20 cellular contexts compared by ENCODE assay signal in the genomic region with DNA sequence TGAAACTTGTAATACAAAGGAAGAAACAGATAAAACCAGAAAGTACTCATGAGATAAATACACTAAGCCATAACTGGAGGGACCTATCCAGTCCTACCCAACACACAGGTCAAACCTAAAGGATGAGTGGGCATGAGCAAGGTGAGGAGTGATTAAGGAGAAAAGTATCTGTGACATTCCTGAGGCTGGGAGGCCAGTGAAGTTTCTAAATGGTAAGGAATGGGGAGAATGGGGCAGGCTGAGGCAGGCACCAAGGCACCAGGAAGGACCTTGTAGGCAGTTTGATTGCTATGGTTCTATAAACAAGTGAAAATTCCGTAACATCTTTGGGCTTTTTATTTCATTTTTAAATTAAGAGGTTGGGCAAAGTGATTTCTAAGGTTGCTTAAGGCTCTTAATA. TPM values are rescaled to one million over a fixed set of nuclear protein-coding genes. Genes with fewer than 3 reads are reported as not detected.
A peak's percentile ranks its signal among the peaks of the same experiment; 100 is the strongest.
DNase-seq lines count a peak whose midpoint lies in the region; ATAC-seq, FAIRE-seq and TF ChIP-seq lines count a peak whose summit lies in the region.
"Had no signal": no experiment of that assay in that cellular context is flagged by ENCODE, and none has a peak within 500 bp of the region (broad histone marks: within the 10 kb centered on the region; RNA-seq: fewer than 3 reads in every experiment).

No MANE protein-coding gene starts in this region.

- FAIRE-seq in urothelium cell line (lab: Jason Lieb, UNC) = no peak
- FAIRE-seq: K562 had no signal

- H3K36me3 Mint-ChIP-seq in activated CD8-positive, alpha-beta T cell treated with anti-CD3 and anti-CD28 coated beads for 36 hours (ENCODE audit: low read depth) = peaks cover 51% of the 10 kb centered on the region
- H3K36me3 Mint-ChIP-seq in activated CD8-positive, alpha-beta T cell treated with anti-CD3 and anti-CD28 coated beads, Interleukin-2, amount 10 ng/mL, durations not matched to agents 7 days and 5 days (ENCODE audit: low read depth) = peaks cover 64% of the 10 kb centered on the region
- peaks cover 7 to 19% of the 10 kb centered on the region in 2 donors for H3K36me3 Mint-ChIP-seq in activated T-cell treated with anti-CD3 and anti-CD28 coated beads, Interleukin-2, amount 50 U/mL, for 72 hours (ENCODE audit: insufficient read depth in 2 of 2)

- no peaks in the 10 kb centered on the region for H3K9me3 ChIP-seq in lower lobe of right lung
- H3K9me3 ChIP-seq: ascending aorta, heart left ventricle, SJSA1, tibial nerve had no signal

- TF ChIP-seq CTCF in activated CD8-positive, alpha-beta T cell treated with anti-CD3 and anti-CD28 coated beads for 36 hours (IDR thresholded peaks at IDR 0.05) = no peak
- TF ChIP-seq CTCF in lower lobe of right lung (IDR thresholded peaks at IDR 0.05) = no peak

- CTCF ChIA-PET in activated CD8-positive, alpha-beta T cell treated with anti-CD3 and anti-CD28 coated beads for 36 hours (lab: Charles Lee) = interaction anchor here (1.1 to 1.6 kb wide), 3 partner anchors 10 to 37 kb away, joined by 3 to 8 read pairs (median 5); a partner anchor contains a TSS
- CTCF ChIA-PET in activated CD8-positive, alpha-beta T cell treated with anti-CD3 and anti-CD28 coated beads, Interleukin-2, amount 10 ng/mL, durations not matched to agents 7 days and 5 days (lab: Charles Lee) = interaction anchor here (0.9 kb wide), 1 partner anchor 17 kb away, joined by 4 read pairs; no protein-coding TSS in a partner anchor

- no peak for ATAC-seq in activated CD8-positive, alpha-beta T cell treated with anti-CD3 and anti-CD28 coated beads for 36 hours
- no peak for ATAC-seq in activated CD8-positive, alpha-beta T cell treated with anti-CD3 and anti-CD28 coated beads, Interleukin-2, amount 10 ng/mL, durations not matched to agents 7 days and 5 days
- ATAC-seq in SK-N-SH treated with all-trans-retinoic acid at 6 μM for 48 hours = peak; percentile 72; the same call in 2 of the 3 replicates
- no peak for ATAC-seq in lower lobe of right lung
- ATAC-seq in activated T-cell treated with anti-CD3 and anti-CD28 coated beads, Interleukin-2, amount 50 U/mL, for 72 hours (replicated peaks in 1 of 2) = no peak
- ATAC-seq: heart left ventricle, K562 had no signal

- no peak overlapping the region for H3K27ac ChIP-seq in lower lobe of right lung
- H3K27ac ChIP-seq: ascending aorta, heart left ventricle, SJSA1, tibial nerve, VCaP had no signal

- H3K4me3 ChIP-seq in lower lobe of right lung = no peak overlapping the region
- H3K4me3 ChIP-seq: ascending aorta, heart left ventricle, K562, lung, SJSA1, tibial nerve had no signal

- POLR2A ChIA-PET in activated CD8-positive, alpha-beta T cell treated with anti-CD3 and anti-CD28 coated beads for 36 hours (lab: Charles Lee) = interaction anchor here (3.3 kb wide), 1 partner anchor 10 kb away, joined by 14 read pairs; a partner anchor contains a TSS
- POLR2A ChIA-PET in activated CD8-positive, alpha-beta T cell treated with anti-CD3 and anti-CD28 coated beads, Interleukin-2, amount 10 ng/mL, durations not matched to agents 7 days and 5 days (lab: Charles Lee) = interaction anchor here (0.8 kb wide), 1 partner anchor 9 kb away, joined by 3 read pairs; no protein-coding TSS in a partner anchor

- H3K4me1 Mint-ChIP-seq in activated CD8-positive, alpha-beta T cell treated with anti-CD3 and anti-CD28 coated beads for 36 hours (ENCODE audit: low read depth) = peaks cover 41% of the 10 kb centered on the region
- peaks cover 14% of the 10 kb centered on the region for H3K4me1 Mint-ChIP-seq in activated CD8-positive, alpha-beta T cell treated with anti-CD3 and anti-CD28 coated beads, Interleukin-2, amount 10 ng/mL, durations not matched to agents 7 days and 5 days (ENCODE audit: low read depth)
- peaks cover 26% of the 10 kb centered on the region for H3K4me1 Mint-ChIP-seq in activated T-cell treated with anti-CD3 and anti-CD28 coated beads, Interleukin-2, amount 50 U/mL, for 72 hours (ENCODE audit: low read depth)

- intact Hi-C loops in activated CD8-positive, alpha-beta T cell treated with anti-CD3 and anti-CD28 coated beads for 36 hours (cut with micrococcal nuclease) = no loop called here
- intact Hi-C loops in lower lobe of right lung (cut with DNase I) = no loop called here

- no peaks in the 10 kb centered on the region for H3K27me3 ChIP-seq in lower lobe of right lung (ENCODE audit: low read depth)
- H3K27me3 ChIP-seq: ascending aorta, heart left ventricle, SJSA1, tibial nerve had no signal

- H3K4me3 Mint-ChIP-seq in activated CD8-positive, alpha-beta T cell treated with anti-CD3 and anti-CD28 coated beads for 36 hours = no peak overlapping the region
- H3K4me3 Mint-ChIP-seq in activated CD8-positive, alpha-beta T cell treated with anti-CD3 and anti-CD28 coated beads, Interleukin-2, amount 10 ng/mL, durations not matched to agents 7 days and 5 days = no peak overlapping the region
- H3K4me3 Mint-ChIP-seq in activated T-cell treated with anti-CD3 and anti-CD28 coated beads, Interleukin-2, amount 50 U/mL, for 72 hours = no peak overlapping the region
- H3K4me3 Mint-ChIP-seq: activated T-cell treated with anti-CD3 and anti-CD28 coated beads, Interleukin-2, amount 50 U/mL, for 24 hours had no signal

- DNase-seq in activated CD8-positive, alpha-beta T cell treated with anti-CD3 and anti-CD28 coated beads for 36 hours = no peak
- no peak for DNase-seq in activated CD8-positive, alpha-beta T cell treated with anti-CD3 and anti-CD28 coated beads, Interleukin-2, amount 10 ng/mL, durations not matched to agents 7 days and 5 days
- DNase-seq in glomerular visceral epithelial cell (ENCODE audit: extremely low spot score) (peak; percentile 74), urothelium cell line (ENCODE audit: low spot score) (peak; percentile 66), inferior parietal cortex (ENCODE audit: extremely low spot score) (no peak), lower lobe of right lung (no peak)
- DNase-seq in activated T-cell treated with anti-CD3 and anti-CD28 coated beads, Interleukin-2, amount 50 U/mL, for 72 hours = no peak
- DNase-seq: 8988T; activated T-cell treated with anti-CD3 and anti-CD28 coated beads, Interleukin-2, amount 50 U/mL, for 24 hours; DMS53; heart left ventricle; NCI-H748 treated with DMSO at 0.1 percent for 48 hours; occipital lobe had no signal

- no peaks in the 10 kb centered on the region for H3K9me3 Mint-ChIP-seq in activated CD8-positive, alpha-beta T cell treated with anti-CD3 and anti-CD28 coated beads for 36 hours
- no peaks in the 10 kb centered on the region for H3K9me3 Mint-ChIP-seq in activated CD8-positive, alpha-beta T cell treated with anti-CD3 and anti-CD28 coated beads, Interleukin-2, amount 10 ng/mL, durations not matched to agents 7 days and 5 days (ENCODE audit: insufficient read depth)
- H3K9me3 Mint-ChIP-seq in activated T-cell treated with anti-CD3 and anti-CD28 coated beads, Interleukin-2, amount 50 U/mL, for 72 hours = no peaks in the 10 kb centered on the region
- H3K9me3 Mint-ChIP-seq: activated T-cell treated with anti-CD3 and anti-CD28 coated beads, Interleukin-2, amount 50 U/mL, for 24 hours had no signal

- peaks cover 90% of the 10 kb centered on the region for H3K36me3 ChIP-seq in lower lobe of right lung

- H3K27ac Mint-ChIP-seq in activated CD8-positive, alpha-beta T cell treated with anti-CD3 and anti-CD28 coated beads for 36 hours = peak overlapping the region; percentile 15
- no peak overlapping the region for H3K27ac Mint-ChIP-seq in activated CD8-positive, alpha-beta T cell treated with anti-CD3 and anti-CD28 coated beads, Interleukin-2, amount 10 ng/mL, durations not matched to agents 7 days and 5 days
- H3K27ac Mint-ChIP-seq in activated T-cell treated with anti-CD3 and anti-CD28 coated beads, Interleukin-2, amount 50 U/mL, for 72 hours = no peak overlapping the region
- H3K27ac Mint-ChIP-seq: activated T-cell treated with anti-CD3 and anti-CD28 coated beads, Interleukin-2, amount 50 U/mL, for 24 hours had no signal

- no peaks in the 10 kb centered on the region for H3K4me1 ChIP-seq in lower lobe of right lung

- no peaks in the 10 kb centered on the region for H3K27me3 Mint-ChIP-seq in activated CD8-positive, alpha-beta T cell treated with anti-CD3 and anti-CD28 coated beads for 36 hours
- no peaks in the 10 kb centered on the region for H3K27me3 Mint-ChIP-seq in activated CD8-positive, alpha-beta T cell treated with anti-CD3 and anti-CD28 coated beads, Interleukin-2, amount 10 ng/mL, durations not matched to agents 7 days and 5 days (ENCODE audit: low read depth)
- H3K27me3 Mint-ChIP-seq in activated T-cell treated with anti-CD3 and anti-CD28 coated beads, Interleukin-2, amount 50 U/mL, for 72 hours (ENCODE audit: low read depth) = no peaks in the 10 kb centered on the region
- H3K27me3 Mint-ChIP-seq: activated T-cell treated with anti-CD3 and anti-CD28 coated beads, Interleukin-2, amount 50 U/mL, for 24 hours had no signal

TF ChIP-seq in SK-N-SH treated with all-trans-retinoic acid at 6 μM for 48 hours, 23 proteins besides CTCF, POLR2A, EP300 and RAD21 (continues in another document):
- no peak for TF ChIP-seq RARB (CRISPR knock-in tag; IDR thresholded peaks at IDR 0.05)
- TF ChIP-seq TCF4 (CRISPR knock-in tag; IDR thresholded peaks at IDR 0.05; ENCODE audit: borderline replicate concordance) = no peak
- no peak for TF ChIP-seq ZNF8 (CRISPR knock-in tag; IDR thresholded peaks at IDR 0.05)
- no peak for TF ChIP-seq ZNF565 (CRISPR knock-in tag; conservative IDR thresholded peaks at IDR 0.05; ENCODE audit: low read depth)
- TF ChIP-seq ZC3H10 (CRISPR knock-in tag; IDR thresholded peaks at IDR 0.05) = no peak

RNA-seq across cellular contexts. Expression of a gene that starts 10.4 kb away (rescaled TPM):
- total RNA-seq in activated CD8-positive, alpha-beta T cell treated with anti-CD3 and anti-CD28 coated beads for 36 hours = 10 to 100 TPM; 22.5 to 23.8 TPM
- total RNA-seq in activated CD8-positive, alpha-beta T cell treated with anti-CD3 and anti-CD28 coated beads, Interleukin-2, amount 10 ng/mL, durations not matched to agents 7 days and 5 days = 10 to 100 TPM; 24.1 to 27.8 TPM
- total RNA-seq in lower lobe of right lung = 19.6 TPM
- total RNA-seq in activated T-cell treated with anti-CD3 and anti-CD28 coated beads, Interleukin-2, amount 50 U/mL, for 72 hours = 10 to 100 TPM; 26.5 to 35.8 TPM

RNA-seq across cellular contexts. Expression of a gene that starts 38.7 kb away (rescaled TPM):
- total RNA-seq in activated CD8-positive, alpha-beta T cell treated with anti-CD3 and anti-CD28 coated beads for 36 hours = 10 to 100 TPM; 13.7 to 13.9 TPM
- total RNA-seq in activated CD8-positive, alpha-beta T cell treated with anti-CD3 and anti-CD28 coated beads, Interleukin-2, amount 10 ng/mL, durations not matched to agents 7 days and 5 days = 10 to 100 TPM; 34.1 to 35.8 TPM
- 0.44 TPM for total RNA-seq in lower lobe of right lung
- total RNA-seq in activated T-cell treated with anti-CD3 and anti-CD28 coated beads, Interleukin-2, amount 50 U/mL, for 72 hours = 10 to 100 TPM; 15.8 to 20.1 TPM
- total RNA-seq: ascending aorta had no signal

Comparison
In these comparisons a context has a peak if more than half of its experiments do, and no peak if none do; other contexts are left out.
1. DNase-seq: peak in glomerular visceral epithelial cell (single experiment) and urothelium cell line (single experiment); none in activated CD8-positive, alpha-beta T cell treated with anti-CD3 and anti-CD28 coated beads for 36 hours (single experiment), activated CD8-positive, alpha-beta T cell treated with anti-CD3 and anti-CD28 coated beads, Interleukin-2, amount 10 ng/mL, durations not matched to agents 7 days and 5 days (single experiment), inferior parietal cortex (single experiment), lower lobe of right lung (single experiment) and activated T-cell treated with anti-CD3 and anti-CD28 coated beads, Interleukin-2, amount 50 U/mL, for 72 hours (0 of 2).
2. RNA of a gene that starts 38.7 kb away (total RNA-seq): 34.1 to 35.8 TPM in activated CD8-positive, alpha-beta T cell treated with anti-CD3 and anti-CD28 coated beads, Interleukin-2, amount 10 ng/mL, durations not matched to agents 7 days and 5 days, 15.8 to 20.1 TPM in activated T-cell treated with anti-CD3 and anti-CD28 coated beads, Interleukin-2, amount 50 U/mL, for 72 hours and 13.7 to 13.9 TPM in activated CD8-positive, alpha-beta T cell treated with anti-CD3 and anti-CD28 coated beads for 36 hours; 0.44 TPM in lower lobe of right lung (single experiment); every median in the first group is over 10 times any median in the second.